ENCODE assay signal across 13 cellular contexts in the genomic region with DNA sequence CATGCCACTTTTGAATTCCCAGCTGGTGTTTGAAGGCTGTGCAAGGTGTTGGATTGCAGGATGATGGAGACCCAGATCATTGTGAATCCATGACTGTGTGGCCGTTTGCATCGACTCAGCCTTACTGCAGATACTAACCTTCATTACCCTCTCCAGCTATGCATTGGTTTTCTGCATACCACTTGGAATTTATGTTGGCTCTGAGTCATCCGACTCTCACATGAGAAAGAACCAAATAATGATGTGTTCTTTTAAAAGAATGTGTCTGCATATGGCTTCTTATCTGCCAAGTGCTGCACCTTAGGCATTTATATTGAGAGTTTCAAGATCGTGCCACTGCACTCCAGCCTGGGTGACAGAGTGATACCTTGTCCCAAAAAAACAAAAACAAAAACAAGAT.
DNase-seq lines count a peak whose midpoint lies in the region; ATAC-seq and TF ChIP-seq lines count a peak whose summit lies in the region.
"Had no signal": no experiment of that assay in that cellular context is flagged by ENCODE, and none has a peak within 500 bp of the region (broad histone marks: within the 10 kb centered on the region; RNA-seq: fewer than 3 reads in every experiment).

No MANE protein-coding gene starts in this region.

- H2AK5ac ChIP-seq in H9 (ENCODE audit: insufficient read length, low read length) = no peak overlapping the region

- no peak overlapping the region for H3K18ac ChIP-seq in H9 (ENCODE audit: insufficient read length, low read depth, low read length)

- H3K27ac ChIP-seq in H9 (ENCODE audit: insufficient read length, low read depth, low read length) (no peak overlapping the region), dorsolateral prefrontal cortex (peak overlapping the region in 3 of 59 donors; percentile 1 to 11 (median 9))
- H3K27ac ChIP-seq: transverse colon had no signal

- ATAC-seq in HG03469 (IDR thresholded peaks at IDR 0.05; ENCODE audit: unreplicated experiment) (no peak), HG03342 (IDR thresholded peaks at IDR 0.05; ENCODE audit: unreplicated experiment) (no peak), HG03432 (IDR thresholded peaks at IDR 0.05; ENCODE audit: unreplicated experiment) (no peak)
- ATAC-seq: mucosa of descending colon, Panc1 had no signal

- H2BK15ac ChIP-seq in H9 (ENCODE audit: low read depth, low read length) = no peak overlapping the region

- no peak overlapping the region for H2BK12ac ChIP-seq in H9 (ENCODE audit: insufficient read length, low read depth, low read length)

- no peak overlapping the region for H4K8ac ChIP-seq in H9 (replicated peaks; ENCODE audit: insufficient read length, low read depth, low read length)

- no peaks in the 10 kb centered on the region for H3K79me1 ChIP-seq in H9 (ENCODE audit: insufficient read depth, low read depth, low read length, poor library complexity, severe bottlenecking)

- no peaks in the 10 kb centered on the region for H4K20me1 ChIP-seq in H9 (ENCODE audit: control insufficient read depth, insufficient read depth, insufficient read length)

- no peak overlapping the region for H3K14ac ChIP-seq in H9 (ENCODE audit: insufficient read depth, low read length)

- H2BK5ac ChIP-seq in H9 (ENCODE audit: insufficient read length, low read length) = no peak overlapping the region

- H3K9me3 Mint-ChIP-seq in H9 = no peaks in the 10 kb centered on the region

- peaks cover 9% of the 10 kb centered on the region for H3K23me2 ChIP-seq in H9 (ENCODE audit: insufficient read length, low read depth, low read length, poor library complexity, severe bottlenecking)

- H3K9me3 ChIP-seq in H9 (ENCODE audit: control insufficient read depth, low read depth, low read length) = no peaks in the 10 kb centered on the region
- H3K9me3 ChIP-seq: MG63, mucosa of descending colon, transverse colon had no signal

- H3K27me3 ChIP-seq in H9 (ENCODE audit: insufficient read depth, low read length) (no peaks in the 10 kb centered on the region), dorsolateral prefrontal cortex (peaks cover 0 to 2% (median 0%) of the 10 kb centered on the region in 45 donors)
- H3K27me3 ChIP-seq: MG63, transverse colon had no signal

- peak; percentile 84 for DNase-seq in A172 (ENCODE audit: low spot score)
- no peak for DNase-seq in H9
- DNase-seq in amniotic stem cell (lab: John Stamatoyannopoulos, UW) = peak; percentile 50
- DNase-seq in glomerular visceral epithelial cell (ENCODE audit: extremely low spot score) = peak; percentile 59
- no peak for DNase-seq in dorsolateral prefrontal cortex
- DNase-seq: MG63, mucosa of descending colon, retina, transverse colon had no signal

- no peak overlapping the region for H3K56ac ChIP-seq in H9 (ENCODE audit: insufficient read length, low read depth, low read length)

- H3K27me3 Mint-ChIP-seq in H9 (ENCODE audit: low read depth) = no peaks in the 10 kb centered on the region

- H2BK20ac ChIP-seq in H9 (ENCODE audit: low read depth, low read length, poor library complexity, severe bottlenecking) = no peak overlapping the region

- H3K79me2 ChIP-seq in H9 (ENCODE audit: insufficient read depth, low read length) = no peaks in the 10 kb centered on the region

- H3K36me3 Mint-ChIP-seq in H9 (ENCODE audit: insufficient read depth in 1 of 3, low read depth in 3 of 3) = peaks cover 40 to 65% (median 52%) of the 10 kb centered on the region in 3 experiments

- H3K4ac ChIP-seq in H9 (ENCODE audit: low read depth, low read length) = no peak overlapping the region

- H3K4me1 ChIP-seq in H9 (ENCODE audit: insufficient read depth, low read length) = peaks cover 2% of the 10 kb centered on the region; the same call in 1 of the 2 replicates

- no peak overlapping the region for H3K9ac ChIP-seq in H9 (ENCODE audit: extremely low read depth, insufficient read length, low read length)

- TF ChIP-seq CTCF in H9 (conservative IDR thresholded peaks at IDR 0.05) = no peak
- TF ChIP-seq CTCF in dorsolateral prefrontal cortex (IDR thresholded peaks at IDR 0.05 in 54 of 56, conservative IDR thresholded peaks at IDR 0.05 in 2 of 56; ENCODE audit: low read depth in 1 of 56, partially characterized antibody in 56 of 56) = no peak

- no peak overlapping the region for H3T11ph ChIP-seq in H9 (ENCODE audit: low read length)

- H3K27ac Mint-ChIP-seq in H9 = peak overlapping the region in 2 of 3 experiments; percentile 22 to 64; a peak in 5 of 7 replicates

- H4K91ac ChIP-seq in H9 (ENCODE audit: insufficient read length, low read depth, low read length) = no peak overlapping the region

- no peak overlapping the region for H3K4me2 ChIP-seq in H9 (ENCODE audit: insufficient read depth, insufficient read length, low read length)

- no peak overlapping the region for H3K23ac ChIP-seq in H9 (ENCODE audit: insufficient read length, low read depth, low read length)

- H2BK120ac ChIP-seq in H9 (ENCODE audit: low read depth, low read length, poor library complexity, severe bottlenecking) = no peak overlapping the region

- H3K4me3 Mint-ChIP-seq in H9 = no peak overlapping the region

- no peak overlapping the region for H3K4me3 ChIP-seq in dorsolateral prefrontal cortex
- H3K4me3 ChIP-seq: MG63, mucosa of descending colon, transverse colon had no signal

- peaks cover 11 to 17% of the 10 kb centered on the region in 2 experiments for H3K4me1 Mint-ChIP-seq in H9

- intact Hi-C loops in dorsolateral prefrontal cortex (cut with DNase I) = no loop called here

- no CpG with 5 or more reads among the region's 4 CpGs for WGBS in H9 (ENCODE audit: extremely low coverage, insufficient read length, low lambda C conversion rate)

- H4K5ac ChIP-seq in H9 (ENCODE audit: insufficient read length, low read depth, low read length) = no peak overlapping the region

- no peak overlapping the region for H2AFZ ChIP-seq in H9 (ENCODE audit: low read length)

Comparison
In these comparisons a context has a peak if more than half of its experiments do, and no peak if none do; other contexts are left out.
1. DNase-seq: peak in A172 (single experiment), amniotic stem cell (single experiment) and glomerular visceral epithelial cell (single experiment); none in H9 (single experiment) and dorsolateral prefrontal cortex (0 of 10).